ENCODE assay signal across 1 cellular context in genomic region chr6:158069800-158070195, GRCh38.
TF ChIP-seq lines count a peak whose summit lies in the region.

No MANE protein-coding gene starts in this region.

TF ChIP-seq in IMR-90, 13 proteins besides CTCF, POLR2A, EP300 and RAD21 (continued from another document):
- no peak for TF ChIP-seq ELK1 (IDR thresholded peaks at IDR 0.05; ENCODE audit: borderline replicate concordance, low read depth, low read length)
- no peak for TF ChIP-seq NFE2L2 (IDR thresholded peaks at IDR 0.05; ENCODE audit: low read depth, low read length)
